In genomic region chr1:183544598-183545297, GRCh38 we compare ENCODE assay signal across 14 cellular contexts. TPM values are rescaled to one million over a fixed set of nuclear protein-coding genes. Genes with fewer than 3 reads are reported as not detected.
DNase-seq lines count a peak whose midpoint lies in the region; ATAC-seq and TF ChIP-seq lines count a peak whose summit lies in the region.
"Had no signal": no experiment of that assay in that cellular context is flagged by ENCODE, and none has a peak within 500 bp of the region (broad histone marks: within the 10 kb centered on the region; RNA-seq: fewer than 3 reads in every experiment).

No MANE protein-coding gene starts in this region.

- TF ChIP-seq CTCF in left ventricle myocardium inferior (IDR thresholded peaks at IDR 0.05; ENCODE audit: borderline replicate concordance): no peak

- H3K4me1 ChIP-seq in left ventricle myocardium inferior: peaks cover 33% of the 10 kb centered on the region
- peaks cover 32% of the 10 kb centered on the region for H3K4me1 ChIP-seq in iPS-18a (ENCODE audit: control insufficient read depth, low read depth, low read length)
- no peaks in the 10 kb centered on the region for H3K4me1 ChIP-seq in thymus (ENCODE audit: control insufficient read depth, insufficient read depth, low read length)
- H3K4me1 ChIP-seq: Peyer's patch had no signal

- WGBS in thymus: 93% methylated on average over 5 of the region's 5 CpGs

- ATAC-seq in left cardiac atrium (no peak), GM19397 (IDR thresholded peaks at IDR 0.05; ENCODE audit: unreplicated experiment) (no peak)

- H3K27me3 ChIP-seq in left ventricle myocardium inferior (ENCODE audit: low read depth): no peaks in the 10 kb centered on the region
- H3K27me3 ChIP-seq in iPS-18a (ENCODE audit: control insufficient read depth, insufficient read depth, low read length): no peaks in the 10 kb centered on the region
- H3K27me3 ChIP-seq in thymus (ENCODE audit: control insufficient read depth, insufficient read depth): no peaks in the 10 kb centered on the region
- H3K27me3 ChIP-seq: Peyer's patch had no signal

- peaks cover 83% of the 10 kb centered on the region for H3K36me3 ChIP-seq in left ventricle myocardium inferior
- H3K36me3 ChIP-seq in iPS-18a (ENCODE audit: control insufficient read depth, low read depth, low read length): peaks cover 77% of the 10 kb centered on the region
- peaks cover 52% of the 10 kb centered on the region for H3K36me3 ChIP-seq in thymus (ENCODE audit: control insufficient read depth, insufficient read depth)

- intact Hi-C loops in left ventricle myocardium inferior (cut with micrococcal nuclease): no loop called here
- intact Hi-C loops in left cardiac atrium (cut with DNase I): loop anchor here (5.0 to 10.0 kb wide), 3 partner anchors 72 to 260 kb away; partner anchors contain the start of gene SMG7 (in 1 of the 2)

- H3K9me3 ChIP-seq in left ventricle myocardium inferior (replicated peaks) (no peaks in the 10 kb centered on the region), iPS-18a (ENCODE audit: control insufficient read depth, low read depth, low read length) (no peaks in the 10 kb centered on the region), thymus (ENCODE audit: control insufficient read depth) (no peaks in the 10 kb centered on the region)
- H3K9me3 ChIP-seq: Peyer's patch had no signal

- peak overlapping the region; percentile 31 for H3K27ac ChIP-seq in left ventricle myocardium inferior (replicated peaks)
- peak overlapping the region; percentile 28 for H3K27ac ChIP-seq in iPS-18a (ENCODE audit: low read length)
- H3K27ac ChIP-seq in thymus (ENCODE audit: low read depth): peak overlapping the region; percentile 8
- no peak overlapping the region for H3K27ac ChIP-seq in caudate nucleus (ENCODE audit: low read depth, low read length)
- H3K27ac ChIP-seq: Peyer's patch had no signal

- DNase-seq in left ventricle myocardium inferior (no peak), left cardiac atrium (no peak), NCI-H69 (lab: John Stamatoyannopoulos, UW) (peak; percentile 78), caudate nucleus (lab: John Stamatoyannopoulos, UW) (no peak), NCI-H446 (lab: John Stamatoyannopoulos, UW) (no peak)
- DNase-seq: activated CD4-positive, alpha-beta memory T cell treated with anti-CD3 and anti-CD28 coated beads, Interleukin-2, amount 10 ng/mL, durations not matched to agents 7 days and 5 days; activated naive CD4-positive, alpha-beta T cell treated with anti-CD3 and anti-CD28 coated beads, Interleukin-2, amount 50 U/mL, for 16 hours; central memory CD4-positive, alpha-beta T cell; hippocampal formation; Peyer's patch; T-helper 2 cell had no signal

- H3K9ac ChIP-seq in iPS-18a (ENCODE audit: low read length): no peak overlapping the region

- no peak overlapping the region for H3K4me3 ChIP-seq in left ventricle myocardium inferior
- no peak overlapping the region for H3K4me3 ChIP-seq in iPS-18a (ENCODE audit: low read length)
- H3K4me3 ChIP-seq in thymus (ENCODE audit: low read length): no peak overlapping the region
- H3K4me3 ChIP-seq: Peyer's patch had no signal

RNA-seq across cellular contexts. Expression of gene NCF2, which starts 45.5 kb away (rescaled TPM):
- total RNA-seq in left ventricle myocardium inferior (4.5 TPM), left cardiac atrium (10 to 100 TPM in 1 of 2 donors, 1 to 10 TPM in 1; 9.7 to 16.0 TPM)
- 13.3 TPM for polyA plus RNA-seq in thymus
